Comparison of ENCODE assay signal across 10 cellular contexts in genomic region chr1:229024528-229025119, GRCh38.
DNase-seq lines count a peak whose midpoint lies in the region; ATAC-seq, FAIRE-seq and TF ChIP-seq lines count a peak whose summit lies in the region.
"Had no signal": no experiment of that assay in that cellular context is flagged by ENCODE, and none has a peak within 500 bp of the region (broad histone marks: within the 10 kb centered on the region; RNA-seq: fewer than 3 reads in every experiment).

No MANE protein-coding gene starts in this region.

- H3K27me3 ChIP-seq in ascending aorta (no peaks in the 10 kb centered on the region), uterus (no peaks in the 10 kb centered on the region)

- H3K4me3 ChIP-seq in ascending aorta, result no peak overlapping the region
- H3K4me3 ChIP-seq in kidney (ENCODE audit: low read length in 2 of 2), result no peak overlapping the region
- no peak overlapping the region for H3K4me3 ChIP-seq in uterus

- peak; percentile 17 for DNase-seq in stimulated activated CD4-positive, alpha-beta T cell treated with anti-CD3 and anti-CD28 coated beads, Interleukin-1b, Interleukin-23, amount 100 ng/mL, for 48 hours
- DNase-seq in stimulated activated CD4-positive, alpha-beta T cell treated with anti-CD3 and anti-CD28 coated beads, Interleukin-12 subunit alpha, Interleukin-12 subunit beta, amount 100 ng/mL, for 4 hours, result no peak
- DNase-seq in ascending aorta (ENCODE audit: low spot score in 2 of 2) (peak; percentile 40 to 85), kidney (peak; percentile 78), uterus (peak; percentile 45 to 66), NCI-H82 treated with DMSO at 0.1 percent for 48 hours (lab: John Stamatoyannopoulos, UW; ENCODE audit: unreplicated experiment) (no peak)
- DNase-seq: NCI-H1105 treated with DMSO at 0.1 percent for 48 hours had no signal

- ATAC-seq in HG02840 (IDR thresholded peaks at IDR 0.05; ENCODE audit: low FRiP score, unreplicated experiment), result no peak
- ATAC-seq in HG03469 (IDR thresholded peaks at IDR 0.05; ENCODE audit: unreplicated experiment), result no peak

- no peak overlapping the region for H3K9ac ChIP-seq in kidney (ENCODE audit: low read length in 2 of 2)

- H3K9me3 ChIP-seq in ascending aorta (no peaks in the 10 kb centered on the region), kidney (ENCODE audit: control insufficient read depth in 1 of 2, low read length in 2 of 2) (no peaks in the 10 kb centered on the region), uterus (no peaks in the 10 kb centered on the region)

- no peak for FAIRE-seq in kidney (lab: Jason Lieb, UNC)
- FAIRE-seq: G401.6 had no signal

- no peaks in the 10 kb centered on the region for H3K36me3 ChIP-seq in ascending aorta
- no peaks in the 10 kb centered on the region for H3K36me3 ChIP-seq in kidney (ENCODE audit: control insufficient read depth in 1 of 2, insufficient read depth in 2 of 2, low read length in 2 of 2)
- H3K36me3 ChIP-seq in uterus, result no peaks in the 10 kb centered on the region

- no peak for TF ChIP-seq POLR2A in uterus (IDR thresholded peaks at IDR 0.05)

- H3K27ac ChIP-seq in ascending aorta (no peak overlapping the region), kidney (ENCODE audit: low read depth in 2 of 2, low read length in 2 of 2) (no peak overlapping the region), uterus (no peak overlapping the region)

- intact Hi-C loops in ascending aorta (cut with DNase I) (no loop called here), kidney (cut with DNase I) (no loop called here), uterus (cut with DNase I; ENCODE audit: low total_unique reads) (no loop called here)

- TF ChIP-seq CTCF in ascending aorta (IDR thresholded peaks at IDR 0.05), result no peak
- no peak for TF ChIP-seq CTCF in kidney (IDR thresholded peaks at IDR 0.05; ENCODE audit: borderline replicate concordance, extremely low read depth, insufficient read depth)
- no peak for TF ChIP-seq CTCF in uterus (IDR thresholded peaks at IDR 0.05)

- H3K4me1 ChIP-seq in ascending aorta (no peaks in the 10 kb centered on the region), kidney (ENCODE audit: control insufficient read depth in 1 of 2, insufficient read depth in 1 of 2, low read depth in 1 of 2, low read length in 2 of 2) (no peaks in the 10 kb centered on the region), uterus (no peaks in the 10 kb centered on the region)

Comparison
In these comparisons a context has a peak if more than half of its experiments do, and no peak if none do; other contexts are left out.
1. DNase-seq: peak in stimulated activated CD4-positive, alpha-beta T cell treated with anti-CD3 and anti-CD28 coated beads, Interleukin-1b, Interleukin-23, amount 100 ng/mL, for 48 hours (single experiment), ascending aorta (2 of 2), kidney (single experiment) and uterus (2 of 2); none in stimulated activated CD4-positive, alpha-beta T cell treated with anti-CD3 and anti-CD28 coated beads, Interleukin-12 subunit alpha, Interleukin-12 subunit beta, amount 100 ng/mL, for 4 hours (single experiment) and NCI-H82 treated with DMSO at 0.1 percent for 48 hours (single experiment).